Comparison of ENCODE assay signal across 18 cellular contexts in the genomic region with DNA sequence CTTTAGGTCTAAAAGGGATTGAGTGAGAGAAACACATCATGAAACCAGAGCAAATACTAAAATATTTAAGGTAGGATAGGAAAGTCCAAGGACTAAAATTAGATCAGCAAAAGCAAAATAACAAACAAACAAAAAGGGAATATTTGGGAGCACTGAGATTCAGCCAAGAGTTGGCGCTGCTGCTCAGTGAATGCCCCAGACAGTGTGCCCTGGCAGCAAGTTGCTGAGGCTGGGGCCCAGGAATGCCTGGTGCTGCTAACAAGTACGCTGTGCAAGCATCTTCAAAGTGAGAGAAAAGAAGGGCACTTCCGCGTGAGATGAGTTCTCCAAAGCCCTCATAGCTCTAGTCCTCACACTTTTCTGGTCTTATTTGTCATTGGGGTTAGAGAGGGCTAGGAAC.
A peak's percentile ranks its signal among the peaks of the same experiment; 100 is the strongest.
DNase-seq lines count a peak whose midpoint lies in the region; ATAC-seq lines count a peak whose summit lies in the region.
"Had no signal": no experiment of that assay in that cellular context is flagged by ENCODE, and none has a peak within 500 bp of the region (broad histone marks: within the 10 kb centered on the region; RNA-seq: fewer than 3 reads in every experiment).

No MANE protein-coding gene starts in this region.

- intact Hi-C loops in posterior cingulate gyrus (cut with DNase I) = loop anchor here (5.0 kb wide), 1 partner anchor 180 kb away; no protein-coding TSS in a partner anchor

- H3K4me3 ChIP-seq in H7 (ENCODE audit: insufficient read depth, low read depth, low read length) = no peak overlapping the region
- H3K4me3 ChIP-seq: body of pancreas, GM12878, prostate gland had no signal

- no peaks in the 10 kb centered on the region for H3K36me3 ChIP-seq in H7 (replicated peaks; ENCODE audit: control insufficient read depth, insufficient read depth, low read length)
- H3K36me3 ChIP-seq: BE2C, prostate gland had no signal

- DNase-seq in H7 (peak; percentile 3), anterior cingulate cortex (lab: John Stamatoyannopoulos, UW) (peak in 46 of 58 donors; percentile 1 to 65 (median 25)), hippocampal formation (lab: John Stamatoyannopoulos, UW) (peak; percentile 20 to 48), posterior cingulate gyrus (peak in 9 of 10 donors; percentile 11 to 90 (median 32)), NCI-H1092 (lab: John Stamatoyannopoulos, UW) (no peak)
- no peak for DNase-seq in activated CD8-positive, alpha-beta memory T cell treated with anti-CD3 and anti-CD28 coated beads, Interleukin-2, amount 50 U/mL, for 48 hours
- DNase-seq: activated CD4-positive, alpha-beta T cell treated with anti-CD3 and anti-CD28 coated beads for 4 hours; BE2C; DND-41; mesenchymal stem cell; PC-3; stimulated activated CD4-positive, alpha-beta T cell treated with anti-CD3 and anti-CD28 coated beads, Interleukin-4, amount 100 ng/mL, for 1 hour; stimulated activated naive CD4-positive, alpha-beta T cell had no signal

- no peaks in the 10 kb centered on the region for H3K27me3 ChIP-seq in H7 (ENCODE audit: control insufficient read depth, insufficient read depth, low read length)
- H3K27me3 ChIP-seq: BE2C, body of pancreas had no signal

- ATAC-seq in GM21786 (IDR thresholded peaks at IDR 0.05; ENCODE audit: unreplicated experiment) = no peak
- no peak for ATAC-seq in HG03442 (IDR thresholded peaks at IDR 0.05; ENCODE audit: unreplicated experiment)
- ATAC-seq: body of pancreas, GM12878, PC-3 had no signal

Comparison
In these comparisons a context has a peak if more than half of its experiments do, and no peak if none do; other contexts are left out.
1. DNase-seq: peak in H7 (single experiment), anterior cingulate cortex (46 of 58), hippocampal formation (2 of 2) and posterior cingulate gyrus (9 of 10); none in NCI-H1092 (single experiment) and activated CD8-positive, alpha-beta memory T cell treated with anti-CD3 and anti-CD28 coated beads, Interleukin-2, amount 50 U/mL, for 48 hours (single experiment).